Comparison of ENCODE assay signal across 13 cellular contexts in the genomic region with DNA sequence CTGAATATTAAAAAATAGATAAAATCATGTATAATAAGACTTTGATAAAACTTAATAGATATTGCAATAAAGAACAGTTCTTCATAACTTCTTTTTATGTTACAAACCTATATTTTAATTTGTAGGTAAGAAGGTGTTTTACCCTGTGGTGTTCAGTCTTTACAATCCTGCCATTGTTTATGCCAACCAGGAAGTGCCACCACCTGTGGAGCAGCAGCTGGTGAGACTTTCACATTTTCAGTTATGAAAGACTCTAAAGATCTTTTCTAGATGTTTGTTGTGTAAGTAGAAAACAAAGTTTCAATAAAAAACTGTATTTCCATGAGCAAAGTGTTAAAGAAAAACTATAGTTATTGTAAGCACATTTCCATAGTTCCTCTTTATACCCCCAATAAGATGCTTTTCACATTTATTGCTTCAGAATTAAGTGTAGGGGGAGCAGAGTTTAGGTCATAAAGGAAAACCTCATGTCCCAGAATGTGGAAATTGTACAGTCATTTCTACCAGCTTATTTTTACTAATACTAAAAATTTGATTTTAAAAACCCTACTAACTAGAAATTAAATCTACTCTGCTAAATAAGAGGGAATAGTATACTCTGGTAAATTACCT. TPM values are rescaled to one million over a fixed set of nuclear protein-coding genes. Genes with fewer than 3 reads are reported as not detected.
DNase-seq lines count a peak whose midpoint lies in the region; ATAC-seq and FAIRE-seq lines count a peak whose summit lies in the region.
"Had no signal": no experiment of that assay in that cellular context is flagged by ENCODE, and none has a peak within 500 bp of the region (broad histone marks: within the 10 kb centered on the region; RNA-seq: fewer than 3 reads in every experiment).

No MANE protein-coding gene starts in this region.

- H3K4me3 ChIP-seq in small intestine (ENCODE audit: low read depth in 1 of 2, low read length in 2 of 2), result no peak overlapping the region
- H3K4me3 ChIP-seq: stomach had no signal

- no peaks in the 10 kb centered on the region for H3K9me3 ChIP-seq in small intestine (ENCODE audit: control insufficient read depth, low read depth)
- H3K9me3 ChIP-seq: stomach had no signal

- H3K4me3 Mint-ChIP-seq in activated T-cell treated with anti-CD3 and anti-CD28 coated beads, Interleukin-2, amount 50 U/mL, for 24 hours, result no peak overlapping the region
- H3K4me3 Mint-ChIP-seq: dendritic cell treated with granulocyte-macrophage colony-stimulating factor and Interleukin-4, amounts not matched to agents 40 ng/mL and 50 ng/mL, for 4 days had no signal

- H3K4me1 ChIP-seq in small intestine (ENCODE audit: control insufficient read depth in 2 of 2, insufficient read depth in 1 of 2, low read depth in 1 of 2, low read length in 1 of 2), result no peaks in the 10 kb centered on the region

- ATAC-seq in GM21528 (IDR thresholded peaks at IDR 0.05; ENCODE audit: low FRiP score, unreplicated experiment) (peak; percentile 73), HG03460 (IDR thresholded peaks at IDR 0.05; ENCODE audit: unreplicated experiment) (peak; percentile 76), GM19328 (IDR thresholded peaks at IDR 0.05; ENCODE audit: unreplicated experiment) (no peak)

- H3K36me3 ChIP-seq in small intestine (ENCODE audit: control insufficient read depth in 2 of 2, insufficient read depth in 2 of 2, low read length in 2 of 2), result peaks cover 0 to 2% of the 10 kb centered on the region in 2 donors

- DNase-seq in activated T-cell treated with anti-CD3 and anti-CD28 coated beads, Interleukin-2, amount 50 U/mL, for 24 hours, result no peak
- no peak for DNase-seq in activated T-cell treated with anti-CD3 and anti-CD28 coated beads, Interleukin-2, amount 50 U/mL, for 1 hour
- DNase-seq in small intestine, result peak; percentile 31
- DNase-seq in midbrain (lab: John Stamatoyannopoulos, UW), result no peak
- DNase-seq in NCI-H510A treated with DMSO at 0.1 percent for 48 hours (lab: John Stamatoyannopoulos, UW), result no peak
- DNase-seq: activated effector memory CD4-positive, alpha-beta T cell treated with anti-CD3 and anti-CD28 coated beads, Interleukin-2, amount 50 U/mL, for 16 hours; NCI-H524; stomach; T-helper 9 cell had no signal

- no peaks in the 10 kb centered on the region for H3K27me3 ChIP-seq in small intestine (ENCODE audit: control insufficient read depth in 2 of 2, insufficient read depth in 2 of 2, low read length in 2 of 2)
- H3K27me3 ChIP-seq: stomach had no signal

- peak overlapping the region; percentile 48 for H3K27ac Mint-ChIP-seq in activated T-cell treated with anti-CD3 and anti-CD28 coated beads, Interleukin-2, amount 50 U/mL, for 24 hours
- H3K27ac Mint-ChIP-seq: dendritic cell treated with granulocyte-macrophage colony-stimulating factor and Interleukin-4, amounts not matched to agents 40 ng/mL and 50 ng/mL, for 4 days had no signal

- no peaks in the 10 kb centered on the region for H3K9me3 Mint-ChIP-seq in activated T-cell treated with anti-CD3 and anti-CD28 coated beads, Interleukin-2, amount 50 U/mL, for 24 hours
- H3K9me3 Mint-ChIP-seq: dendritic cell treated with granulocyte-macrophage colony-stimulating factor and Interleukin-4, amounts not matched to agents 40 ng/mL and 50 ng/mL, for 4 days had no signal

- no peaks in the 10 kb centered on the region for H3K27me3 Mint-ChIP-seq in activated T-cell treated with anti-CD3 and anti-CD28 coated beads, Interleukin-2, amount 50 U/mL, for 24 hours
- H3K27me3 Mint-ChIP-seq: dendritic cell treated with granulocyte-macrophage colony-stimulating factor and Interleukin-4, amounts not matched to agents 40 ng/mL and 50 ng/mL, for 4 days had no signal

- no peak for FAIRE-seq in small intestine (lab: Jason Lieb, UNC)

- peaks cover 74% of the 10 kb centered on the region for H3K36me3 Mint-ChIP-seq in activated T-cell treated with anti-CD3 and anti-CD28 coated beads, Interleukin-2, amount 50 U/mL, for 24 hours (ENCODE audit: low read depth)

- H3K4me1 Mint-ChIP-seq in activated T-cell treated with anti-CD3 and anti-CD28 coated beads, Interleukin-2, amount 50 U/mL, for 24 hours (ENCODE audit: low read depth), result peaks cover 44% of the 10 kb centered on the region

- H3K27ac ChIP-seq in small intestine (ENCODE audit: low read depth in 1 of 2, low read length in 1 of 2), result no peak overlapping the region
- H3K27ac ChIP-seq: stomach had no signal

RNA-seq across cellular contexts. Expression of a gene that starts 28.7 kb away (rescaled TPM):
- polyA plus RNA-seq in small intestine, result 1 to 10 TPM; 2.5 to 6.9 (median 2.7) TPM
